ENCODE assay signal across 19 cellular contexts in genomic region chr3:140731440-140732119, GRCh38. TPM values are rescaled to one million over a fixed set of nuclear protein-coding genes. Genes with fewer than 3 reads are reported as not detected.
DNase-seq lines count a peak whose midpoint lies in the region; ATAC-seq lines count a peak whose summit lies in the region.
"Had no signal": no experiment of that assay in that cellular context is flagged by ENCODE, and none has a peak within 500 bp of the region (broad histone marks: within the 10 kb centered on the region; RNA-seq: fewer than 3 reads in every experiment).

No MANE protein-coding gene starts in this region.

- intact Hi-C loops in activated naive CD4-positive, alpha-beta T cell treated with anti-CD3 and anti-CD28 coated beads for 36 hours (cut with micrococcal nuclease), result no loop called here

- H3K4me1 Mint-ChIP-seq in activated naive CD4-positive, alpha-beta T cell treated with anti-CD3 and anti-CD28 coated beads for 36 hours (ENCODE audit: low read depth), result no peaks in the 10 kb centered on the region
- H3K4me1 Mint-ChIP-seq: activated CD4-positive, alpha-beta memory T cell treated with anti-CD3 and anti-CD28 coated beads, Interleukin-2, amount 10 ng/mL, durations not matched to agents 7 days and 5 days had no signal

- H3K27ac Mint-ChIP-seq in activated naive CD4-positive, alpha-beta T cell treated with anti-CD3 and anti-CD28 coated beads for 36 hours, result no peak overlapping the region
- H3K27ac Mint-ChIP-seq: activated CD4-positive, alpha-beta memory T cell treated with anti-CD3 and anti-CD28 coated beads, Interleukin-2, amount 10 ng/mL, durations not matched to agents 7 days and 5 days; activated naive CD8-positive, alpha-beta T cell had no signal

- H3K9me3 Mint-ChIP-seq in activated naive CD4-positive, alpha-beta T cell treated with anti-CD3 and anti-CD28 coated beads for 36 hours, result no peaks in the 10 kb centered on the region
- H3K9me3 Mint-ChIP-seq: activated CD4-positive, alpha-beta memory T cell treated with anti-CD3 and anti-CD28 coated beads, Interleukin-2, amount 10 ng/mL, durations not matched to agents 7 days and 5 days had no signal

- peaks cover 7% of the 10 kb centered on the region for H3K27me3 Mint-ChIP-seq in activated naive CD4-positive, alpha-beta T cell treated with anti-CD3 and anti-CD28 coated beads for 36 hours (ENCODE audit: low read depth)
- H3K27me3 Mint-ChIP-seq: activated naive CD8-positive, alpha-beta T cell had no signal

- no peaks in the 10 kb centered on the region for H3K36me3 Mint-ChIP-seq in activated naive CD4-positive, alpha-beta T cell treated with anti-CD3 and anti-CD28 coated beads for 36 hours (ENCODE audit: low read depth)
- H3K36me3 Mint-ChIP-seq: activated naive CD8-positive, alpha-beta T cell had no signal

- peak; percentile 83 for ATAC-seq in GM18517 (IDR thresholded peaks at IDR 0.05; ENCODE audit: unreplicated experiment)
- peak; percentile 71 for ATAC-seq in GM19463 (IDR thresholded peaks at IDR 0.05; ENCODE audit: unreplicated experiment)
- ATAC-seq in HG02763 (IDR thresholded peaks at IDR 0.05; ENCODE audit: unreplicated experiment), result peak; percentile 83
- peak; percentile 74 for ATAC-seq in HG03378 (IDR thresholded peaks at IDR 0.05; ENCODE audit: unreplicated experiment)

- DNase-seq in DMS 273 (lab: John Stamatoyannopoulos, UW; ENCODE audit: unreplicated experiment) (no peak), dedifferentiated amniotic fluid mesenchymal stem cell (ENCODE audit: extremely low spot score) (no peak), hippocampal formation (lab: John Stamatoyannopoulos, UW) (no peak)
- no peak for DNase-seq in activated naive CD4-positive, alpha-beta T cell treated with anti-CD3 and anti-CD28 coated beads for 36 hours
- DNase-seq: activated CD4-positive, alpha-beta memory T cell treated with anti-CD3 and anti-CD28 coated beads, Interleukin-2, amount 10 ng/mL, durations not matched to agents 7 days and 5 days; AML-193; NCI-H1092 had no signal

- H3K4me3 Mint-ChIP-seq in activated naive CD4-positive, alpha-beta T cell treated with anti-CD3 and anti-CD28 coated beads for 36 hours, result no peak overlapping the region
- H3K4me3 Mint-ChIP-seq: activated CD4-positive, alpha-beta memory T cell treated with anti-CD3 and anti-CD28 coated beads, Interleukin-2, amount 10 ng/mL, durations not matched to agents 7 days and 5 days; activated naive CD8-positive, alpha-beta T cell had no signal

- CTCF ChIA-PET in activated naive CD4-positive, alpha-beta T cell treated with anti-CD3 and anti-CD28 coated beads for 36 hours (lab: Charles Lee), result interaction anchor here (0.7 kb wide), 1 partner anchor 117 kb away, joined by 3 read pairs; no protein-coding TSS in a partner anchor

RNA-seq across cellular contexts. Expression of gene TRIM42, which starts 53.7 kb away (rescaled TPM):
- total RNA-seq in activated naive CD4-positive, alpha-beta T cell treated with anti-CD3 and anti-CD28 coated beads for 36 hours, result not detected
- total RNA-seq: activated CD4-positive, alpha-beta memory T cell treated with anti-CD3 and anti-CD28 coated beads, Interleukin-2, amount 10 ng/mL, durations not matched to agents 7 days and 5 days; Daoy; esophagus muscularis mucosa; lung; NCI-H460; skeletal muscle tissue; subcutaneous adipose tissue; T-helper 2 cell treated with Interferon-gamma antibody and Interleukin-4, amounts not matched to agents 100 ng/mL and 5 ng/mL, for 36 hours had no signal
